Comparison of ENCODE assay signal across 1 cellular context in the genomic region with DNA sequence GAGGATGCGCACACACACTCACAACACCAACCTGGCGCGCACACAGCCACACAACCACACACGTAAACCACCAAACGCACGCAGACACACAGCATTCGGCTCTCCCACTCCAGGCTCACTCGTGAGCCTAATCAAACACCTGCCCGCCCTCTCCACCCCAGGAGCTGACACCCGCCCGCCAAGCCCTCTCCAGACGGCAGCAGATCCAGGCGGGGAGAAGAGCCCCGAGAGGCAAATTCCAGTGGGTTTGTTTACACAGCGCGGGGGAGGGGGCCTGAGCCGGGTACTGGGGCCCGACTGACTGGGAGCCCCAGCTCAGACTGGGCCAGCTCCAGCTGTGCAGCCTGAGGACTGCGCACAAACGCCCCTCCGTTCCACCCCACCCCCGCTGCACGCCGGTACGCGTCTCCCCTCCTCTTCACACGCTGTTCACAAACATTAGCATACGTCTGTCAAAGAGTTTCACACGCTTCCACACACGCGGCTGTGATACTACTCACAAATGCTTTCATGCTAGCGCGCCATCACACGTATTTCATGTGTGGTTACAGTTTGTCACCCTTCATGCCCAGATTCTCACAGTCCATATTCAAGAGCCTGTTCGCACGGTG.
TF ChIP-seq lines count a peak whose summit lies in the region.

No MANE protein-coding gene starts in this region.

TF ChIP-seq in HepG2, 621 proteins besides CTCF, POLR2A, EP300 and RAD21 (continued from another document and continues in another):
- TF ChIP-seq SKI (IDR thresholded peaks at IDR 0.05; ENCODE audit: partially characterized antibody) = peak; percentile 38
- TF ChIP-seq, protein P1, sequence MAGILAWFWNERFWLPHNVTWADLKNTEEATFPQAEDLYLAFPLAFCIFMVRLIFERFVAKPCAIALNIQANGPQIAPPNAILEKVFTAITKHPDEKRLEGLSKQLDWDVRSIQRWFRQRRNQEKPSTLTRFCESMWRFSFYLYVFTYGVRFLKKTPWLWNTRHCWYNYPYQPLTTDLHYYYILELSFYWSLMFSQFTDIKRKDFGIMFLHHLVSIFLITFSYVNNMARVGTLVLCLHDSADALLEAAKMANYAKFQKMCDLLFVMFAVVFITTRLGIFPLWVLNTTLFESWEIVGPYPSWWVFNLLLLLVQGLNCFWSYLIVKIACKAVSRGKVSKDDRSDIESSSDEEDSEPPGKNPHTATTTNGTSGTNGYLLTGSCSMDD (CRISPR knock-in tag; IDR thresholded peaks at IDR 0.05) = no peak
- TF ChIP-seq, protein P2, sequence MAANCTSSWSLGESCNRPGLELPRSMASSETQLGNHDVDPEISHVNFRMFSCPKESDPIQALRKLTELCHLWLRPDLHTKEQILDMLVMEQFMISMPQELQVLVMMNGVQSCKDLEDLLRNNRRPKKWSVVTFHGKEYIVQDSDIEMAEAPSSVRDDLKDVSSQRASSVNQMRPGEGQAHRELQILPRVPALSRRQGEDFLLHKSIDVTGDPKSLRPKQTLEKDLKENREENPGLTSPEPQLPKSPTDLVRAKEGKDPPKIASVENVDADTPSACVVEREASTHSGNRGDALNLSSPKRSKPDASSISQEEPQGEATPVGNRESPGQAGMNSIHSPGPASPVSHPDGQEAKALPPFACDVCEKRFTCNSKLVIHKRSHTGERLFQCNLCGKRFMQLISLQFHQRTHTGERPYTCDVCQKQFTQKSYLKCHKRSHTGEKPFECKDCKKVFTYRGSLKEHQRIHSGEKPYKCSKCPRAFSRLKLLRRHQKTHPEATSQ (CRISPR knock-in tag; IDR thresholded peaks at IDR 0.05; ENCODE audit: borderline replicate concordance) = no peak; the same call in 1 of the 2 replicates
- no peak for TF ChIP-seq ZNF878 (CRISPR knock-in tag; IDR thresholded peaks at IDR 0.05)
- no peak for TF ChIP-seq RBAK (CRISPR knock-in tag; IDR thresholded peaks at IDR 0.05)
- TF ChIP-seq AGO1 (IDR thresholded peaks at IDR 0.05; ENCODE audit: low read depth, low read length, poor library complexity, severe bottlenecking) = peak; percentile 59
- TF ChIP-seq HNRNPK (IDR thresholded peaks at IDR 0.05; ENCODE audit: low read depth, low read length, poor library complexity, severe bottlenecking) = peak; percentile 39
- peak; percentile 6; the same call in 1 of the 2 replicates for TF ChIP-seq ZNF12 (CRISPR knock-in tag; IDR thresholded peaks at IDR 0.05)
- TF ChIP-seq ZNF543 (CRISPR knock-in tag; IDR thresholded peaks at IDR 0.05) = peak; percentile 68; the same call in 1 of the 2 replicates
- TF ChIP-seq, protein P3, sequence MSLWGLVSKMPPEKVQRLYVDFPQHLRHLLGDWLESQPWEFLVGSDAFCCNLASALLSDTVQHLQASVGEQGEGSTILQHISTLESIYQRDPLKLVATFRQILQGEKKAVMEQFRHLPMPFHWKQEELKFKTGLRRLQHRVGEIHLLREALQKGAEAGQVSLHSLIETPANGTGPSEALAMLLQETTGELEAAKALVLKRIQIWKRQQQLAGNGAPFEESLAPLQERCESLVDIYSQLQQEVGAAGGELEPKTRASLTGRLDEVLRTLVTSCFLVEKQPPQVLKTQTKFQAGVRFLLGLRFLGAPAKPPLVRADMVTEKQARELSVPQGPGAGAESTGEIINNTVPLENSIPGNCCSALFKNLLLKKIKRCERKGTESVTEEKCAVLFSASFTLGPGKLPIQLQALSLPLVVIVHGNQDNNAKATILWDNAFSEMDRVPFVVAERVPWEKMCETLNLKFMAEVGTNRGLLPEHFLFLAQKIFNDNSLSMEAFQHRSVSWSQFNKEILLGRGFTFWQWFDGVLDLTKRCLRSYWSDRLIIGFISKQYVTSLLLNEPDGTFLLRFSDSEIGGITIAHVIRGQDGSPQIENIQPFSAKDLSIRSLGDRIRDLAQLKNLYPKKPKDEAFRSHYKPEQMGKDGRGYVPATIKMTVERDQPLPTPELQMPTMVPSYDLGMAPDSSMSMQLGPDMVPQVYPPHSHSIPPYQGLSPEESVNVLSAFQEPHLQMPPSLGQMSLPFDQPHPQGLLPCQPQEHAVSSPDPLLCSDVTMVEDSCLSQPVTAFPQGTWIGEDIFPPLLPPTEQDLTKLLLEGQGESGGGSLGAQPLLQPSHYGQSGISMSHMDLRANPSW (CRISPR knock-in tag; IDR thresholded peaks at IDR 0.05; ENCODE audit: borderline replicate concordance) = no peak
- no peak for TF ChIP-seq PPARG (CRISPR knock-in tag; conservative IDR thresholded peaks at IDR 0.05)
- no peak for TF ChIP-seq SOX5 (CRISPR knock-in tag; IDR thresholded peaks at IDR 0.05; ENCODE audit: borderline replicate concordance)
- peak; percentile 94; the same call in 1 of the 2 replicates for TF ChIP-seq ZNF230 (CRISPR knock-in tag; IDR thresholded peaks at IDR 0.05)
- peak; percentile 60 for TF ChIP-seq ZNF441 (CRISPR knock-in tag; IDR thresholded peaks at IDR 0.05; ENCODE audit: borderline replicate concordance)
- TF ChIP-seq ZNF567 (CRISPR knock-in tag; IDR thresholded peaks at IDR 0.05; ENCODE audit: borderline replicate concordance) = no peak
- no peak for TF ChIP-seq ZNF260 (CRISPR knock-in tag; IDR thresholded peaks at IDR 0.05; ENCODE audit: borderline replicate concordance, low read depth)
- TF ChIP-seq, protein P4, sequence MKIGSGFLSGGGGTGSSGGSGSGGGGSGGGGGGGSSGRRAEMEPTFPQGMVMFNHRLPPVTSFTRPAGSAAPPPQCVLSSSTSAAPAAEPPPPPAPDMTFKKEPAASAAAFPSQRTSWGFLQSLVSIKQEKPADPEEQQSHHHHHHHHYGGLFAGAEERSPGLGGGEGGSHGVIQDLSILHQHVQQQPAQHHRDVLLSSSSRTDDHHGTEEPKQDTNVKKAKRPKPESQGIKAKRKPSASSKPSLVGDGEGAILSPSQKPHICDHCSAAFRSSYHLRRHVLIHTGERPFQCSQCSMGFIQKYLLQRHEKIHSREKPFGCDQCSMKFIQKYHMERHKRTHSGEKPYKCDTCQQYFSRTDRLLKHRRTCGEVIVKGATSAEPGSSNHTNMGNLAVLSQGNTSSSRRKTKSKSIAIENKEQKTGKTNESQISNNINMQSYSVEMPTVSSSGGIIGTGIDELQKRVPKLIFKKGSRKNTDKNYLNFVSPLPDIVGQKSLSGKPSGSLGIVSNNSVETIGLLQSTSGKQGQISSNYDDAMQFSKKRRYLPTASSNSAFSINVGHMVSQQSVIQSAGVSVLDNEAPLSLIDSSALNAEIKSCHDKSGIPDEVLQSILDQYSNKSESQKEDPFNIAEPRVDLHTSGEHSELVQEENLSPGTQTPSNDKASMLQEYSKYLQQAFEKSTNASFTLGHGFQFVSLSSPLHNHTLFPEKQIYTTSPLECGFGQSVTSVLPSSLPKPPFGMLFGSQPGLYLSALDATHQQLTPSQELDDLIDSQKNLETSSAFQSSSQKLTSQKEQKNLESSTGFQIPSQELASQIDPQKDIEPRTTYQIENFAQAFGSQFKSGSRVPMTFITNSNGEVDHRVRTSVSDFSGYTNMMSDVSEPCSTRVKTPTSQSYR (CRISPR knock-in tag; IDR thresholded peaks at IDR 0.05; ENCODE audit: borderline replicate concordance) = peak; percentile 77
- TF ChIP-seq, protein P5, sequence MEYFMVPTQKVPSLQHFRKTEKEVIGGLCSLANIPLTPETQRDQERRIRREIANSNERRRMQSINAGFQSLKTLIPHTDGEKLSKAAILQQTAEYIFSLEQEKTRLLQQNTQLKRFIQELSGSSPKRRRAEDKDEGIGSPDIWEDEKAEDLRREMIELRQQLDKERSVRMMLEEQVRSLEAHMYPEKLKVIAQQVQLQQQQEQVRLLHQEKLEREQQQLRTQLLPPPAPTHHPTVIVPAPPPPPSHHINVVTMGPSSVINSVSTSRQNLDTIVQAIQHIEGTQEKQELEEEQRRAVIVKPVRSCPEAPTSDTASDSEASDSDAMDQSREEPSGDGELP (IDR thresholded peaks at IDR 0.05; ENCODE audit: borderline replicate concordance, low read depth) = peak; percentile 71; the same call in 1 of the 2 replicates
- no peak for TF ChIP-seq ATF7 (IDR thresholded peaks at IDR 0.05)
- TF ChIP-seq ATF7 (CRISPR knock-in tag; IDR thresholded peaks at IDR 0.05) = no peak
- 0 out of 2 replicates have a peak, but pooled peaks have one; percentile 10 for TF ChIP-seq KLF13 (CRISPR knock-in tag; IDR thresholded peaks at IDR 0.05)
- peak; percentile 36; the same call in 1 of the 2 replicates for TF ChIP-seq CHD4 (IDR thresholded peaks at IDR 0.05; ENCODE audit: borderline replicate concordance, low read length)
- TF ChIP-seq ZNF446 (CRISPR knock-in tag; IDR thresholded peaks at IDR 0.05) = peak; percentile 72; the same call in 1 of the 2 replicates
- TF ChIP-seq PAF1 (CRISPR knock-in tag; IDR thresholded peaks at IDR 0.05) = peak; percentile 85
- peak; percentile 73 for TF ChIP-seq RBFOX2 (IDR thresholded peaks at IDR 0.05; ENCODE audit: low read depth, low read length)
- TF ChIP-seq PRPF4 (IDR thresholded peaks at IDR 0.05; ENCODE audit: low read depth, low read length, poor library complexity, severe bottlenecking) = no peak
- no peak for TF ChIP-seq SIN3B (IDR thresholded peaks at IDR 0.05; ENCODE audit: low read length)
- TF ChIP-seq MAF1 (CRISPR knock-in tag; IDR thresholded peaks at IDR 0.05; ENCODE audit: borderline replicate concordance) = no peak; the same call in 1 of the 2 replicates
- TF ChIP-seq BORCS8-MEF2B (CRISPR knock-in tag; IDR thresholded peaks at IDR 0.05) = peak; percentile 66
- TF ChIP-seq, protein P6, sequence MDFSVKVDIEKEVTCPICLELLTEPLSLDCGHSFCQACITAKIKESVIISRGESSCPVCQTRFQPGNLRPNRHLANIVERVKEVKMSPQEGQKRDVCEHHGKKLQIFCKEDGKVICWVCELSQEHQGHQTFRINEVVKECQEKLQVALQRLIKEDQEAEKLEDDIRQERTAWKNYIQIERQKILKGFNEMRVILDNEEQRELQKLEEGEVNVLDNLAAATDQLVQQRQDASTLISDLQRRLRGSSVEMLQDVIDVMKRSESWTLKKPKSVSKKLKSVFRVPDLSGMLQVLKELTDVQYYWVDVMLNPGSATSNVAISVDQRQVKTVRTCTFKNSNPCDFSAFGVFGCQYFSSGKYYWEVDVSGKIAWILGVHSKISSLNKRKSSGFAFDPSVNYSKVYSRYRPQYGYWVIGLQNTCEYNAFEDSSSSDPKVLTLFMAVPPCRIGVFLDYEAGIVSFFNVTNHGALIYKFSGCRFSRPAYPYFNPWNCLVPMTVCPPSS (IDR thresholded peaks at IDR 0.05) = no peak
- no peak for TF ChIP-seq ARID5B (CRISPR knock-in tag; IDR thresholded peaks at IDR 0.05)
- peak; percentile 24 for TF ChIP-seq ASH2L (IDR thresholded peaks at IDR 0.05; ENCODE audit: insufficient read length, low read depth, low read length)
- no peak; the same call in 1 of the 2 replicates for TF ChIP-seq ZNF670 (CRISPR knock-in tag; IDR thresholded peaks at IDR 0.05; ENCODE audit: borderline replicate concordance)
- 0 out of 2 replicates have a peak, but pooled peaks have one; percentile 4 for TF ChIP-seq ZNF850 (CRISPR knock-in tag; conservative IDR thresholded peaks at IDR 0.05)
- 0 out of 2 replicates have a peak, but pooled peaks have one; percentile 80 for TF ChIP-seq ZBTB8A (CRISPR knock-in tag; IDR thresholded peaks at IDR 0.05; ENCODE audit: borderline replicate concordance, low read depth)
- TF ChIP-seq SP2 (CRISPR knock-in tag; IDR thresholded peaks at IDR 0.05) = no peak
- 0 out of 2 replicates have a peak, but pooled peaks have one; percentile 56 for TF ChIP-seq DMTF1 (CRISPR knock-in tag; IDR thresholded peaks at IDR 0.05)
- peak; percentile 78; the same call in 1 of the 2 replicates for TF ChIP-seq ZNF674 (CRISPR knock-in tag; IDR thresholded peaks at IDR 0.05; ENCODE audit: low read depth)
- TF ChIP-seq JARID2 (CRISPR knock-in tag; IDR thresholded peaks at IDR 0.05; ENCODE audit: insufficient replicate concordance) = no peak
